In the genomic region with DNA sequence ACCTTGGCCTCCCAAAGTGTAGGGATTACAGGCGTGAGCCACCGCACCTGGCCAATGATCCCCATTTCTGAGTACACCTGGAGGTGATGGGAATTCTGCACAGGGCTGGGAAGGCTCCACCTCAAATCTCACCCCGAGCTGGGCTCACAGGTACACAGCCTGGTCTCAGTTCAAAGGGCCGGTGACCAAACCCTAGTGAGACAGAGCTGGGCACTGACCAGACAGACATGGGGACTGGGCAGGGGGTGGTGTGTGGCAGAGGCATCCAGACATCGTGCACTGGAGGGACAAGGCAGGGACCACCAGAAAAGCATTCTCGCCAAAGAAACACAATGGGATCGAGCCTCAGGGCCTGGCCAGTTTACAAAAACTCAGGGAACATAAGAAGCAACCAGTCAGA, we compare ENCODE assay signal across 25 cellular contexts. TPM values are rescaled to one million over a fixed set of nuclear protein-coding genes. Genes with fewer than 3 reads are reported as not detected.
DNase-seq lines count a peak whose midpoint lies in the region; ATAC-seq, FAIRE-seq and TF ChIP-seq lines count a peak whose summit lies in the region.
"Had no signal": no experiment of that assay in that cellular context is flagged by ENCODE, and none has a peak within 500 bp of the region (broad histone marks: within the 10 kb centered on the region; RNA-seq: fewer than 3 reads in every experiment).

No MANE protein-coding gene starts in this region.

- POLR2A ChIA-PET in HepG2 (lab: Yijun Ruan, JAX) = no interaction called here

- H3K36me3 ChIP-seq in right lobe of liver (peaks cover 0 to 89% (median 17%) of the 10 kb centered on the region in 4 donors), HepG2 (replicated peaks in 1 of 2; ENCODE audit: control insufficient read depth in 1 of 2, insufficient read depth in 2 of 2, low read length in 2 of 2) (peaks cover 25 to 84% of the 10 kb centered on the region in 2 experiments), stomach (peaks cover 48 to 100% (median 98%) of the 10 kb centered on the region in 4 donors), brain microvascular endothelial cell (replicated peaks) (peaks cover 64% of the 10 kb centered on the region)

- no peak for TF ChIP-seq POLR2A in right lobe of liver (IDR thresholded peaks at IDR 0.05)
- no peak for TF ChIP-seq POLR2A in HepG2 (IDR thresholded peaks at IDR 0.05; ENCODE audit: insufficient read depth in 1 of 2, low read depth in 2 of 2, low read length in 2 of 2)
- no peak for TF ChIP-seq POLR2A in stomach (IDR thresholded peaks at IDR 0.05)

- no peak for FAIRE-seq in HepG2 (lab: Jason Lieb, UNC)
- FAIRE-seq: A204.1, colon had no signal

- H3K9me3 ChIP-seq in right lobe of liver (no peaks in the 10 kb centered on the region), HepG2 (ENCODE audit: low read length) (no peaks in the 10 kb centered on the region), stomach (no peaks in the 10 kb centered on the region)
- H3K9me3 ChIP-seq: tibial nerve had no signal

- TF ChIP-seq EP300 in HepG2 (IDR thresholded peaks at IDR 0.05; ENCODE audit: low read depth in 2 of 2, low read length in 2 of 2) = no peak
- no peak for TF ChIP-seq EP300 in HepG2 (CRISPR knock-in tag; IDR thresholded peaks at IDR 0.05; ENCODE audit: borderline replicate concordance)
- no peak for TF ChIP-seq EP300 in stomach (IDR thresholded peaks at IDR 0.05)

- TF ChIP-seq CTCF in right lobe of liver (IDR thresholded peaks at IDR 0.05) (no peak), HepG2 (CRISPR knock-in tag; IDR thresholded peaks at IDR 0.05) (no peak), omental fat pad (IDR thresholded peaks at IDR 0.05) (no peak), stomach (IDR thresholded peaks at IDR 0.05) (no peak), brain microvascular endothelial cell (IDR thresholded peaks at IDR 0.05; ENCODE audit: low read depth, low read length, missing control alignments) (no peak)

- H3K27ac ChIP-seq in right lobe of liver (no peak overlapping the region), HepG2 (ENCODE audit: extremely low read length, insufficient read depth, low read length) (no peak overlapping the region), epithelial cell of prostate (peak overlapping the region; percentile 31), stomach (no peak overlapping the region), brain microvascular endothelial cell (no peak overlapping the region)
- H3K27ac ChIP-seq: parathyroid adenoma, tibial nerve had no signal

- ATAC-seq in right lobe of liver (no peak), HepG2 (no peak), omental fat pad (ENCODE audit: low FRiP score) (no peak), HG03159 (IDR thresholded peaks at IDR 0.05; ENCODE audit: unreplicated experiment) (no peak)
- ATAC-seq: activated CD4-positive, alpha-beta T cell treated with anti-CD3 and anti-CD28 coated beads for 36 hours; activated naive CD4-positive, alpha-beta T cell treated with anti-CD3 and anti-CD28 coated beads, Interleukin-2, amount 50 U/mL, for 72 hours; HCT116 had no signal

- no peaks in the 10 kb centered on the region for H3K79me2 ChIP-seq in HepG2 (ENCODE audit: insufficient read depth, low read length)
- H3K79me2 ChIP-seq: parathyroid adenoma had no signal

- H3K4me3 ChIP-seq in right lobe of liver (no peak overlapping the region), HepG2 (replicated peaks in 1 of 3; ENCODE audit: insufficient read depth in 1 of 3, low read depth in 2 of 3, low read length in 3 of 3) (no peak overlapping the region), stomach (no peak overlapping the region), brain microvascular endothelial cell (ENCODE audit: low read depth, low read length) (no peak overlapping the region)
- H3K4me3 ChIP-seq: tibial nerve had no signal

- H3K4me1 ChIP-seq in right lobe of liver (no peaks in the 10 kb centered on the region), HepG2 (ENCODE audit: insufficient read depth, low read length) (no peaks in the 10 kb centered on the region), stomach (no peaks in the 10 kb centered on the region)
- H3K4me1 ChIP-seq: parathyroid adenoma, tibial nerve had no signal

- CTCF ChIA-PET in HepG2 (lab: Yijun Ruan, JAX; ENCODE audit: low intra/inter-chr PET ratio, low total read pairs) = no interaction called here

- no peaks in the 10 kb centered on the region for H4K20me1 ChIP-seq in HepG2 (ENCODE audit: insufficient read depth, low read length)

- WGBS in right lobe of liver (ENCODE audit: insufficient coverage, low coverage, low lambda C conversion rate, missing lambda C conversion rate) = 90% methylated on average over 3 of the region's 7 CpGs
- WGBS in HepG2 (ENCODE audit: low lambda C conversion rate) = 96% methylated on average over 5 of the region's 7 CpGs
- WGBS in stomach, 5 donors = 90 to 96% (median 95%) methylated on average over 7 of the region's 7 CpGs

- DNase-seq in right lobe of liver (peak in 2 of 3 donors; percentile 14 to 31), HepG2 (ENCODE audit: low spot score) (no peak), epithelial cell of prostate (ENCODE audit: low read depth, low spot score) (no peak), omental fat pad (ENCODE audit: low spot score) (peak; percentile 17), stomach (no peak), dermis blood vessel endothelial cell (no peak), brain microvascular endothelial cell (no peak)
- DNase-seq: activated CD4-positive, alpha-beta T cell treated with anti-CD3 and anti-CD28 coated beads for 36 hours; activated CD8-positive, alpha-beta memory T cell treated with anti-CD3 and anti-CD28 coated beads for 24 hours; activated T-cell treated with anti-CD3 and anti-CD28 coated beads for 4 hours; amygdala; NCI-H2107; NCI-H345; SIG-M5; stimulated activated CD4-positive, alpha-beta T cell treated with anti-CD3 and anti-CD28 coated beads, Interleukin-2, amount 100 ng/mL, for 24 hours; stimulated activated CD8-positive, alpha-beta memory T cell treated with anti-CD3 and anti-CD28 coated beads, Interleukin-4, amount 100 ng/mL, for 48 hours had no signal

- H3K27me3 ChIP-seq in right lobe of liver (no peaks in the 10 kb centered on the region), HepG2 (ENCODE audit: control insufficient read depth in 1 of 2, insufficient read depth in 2 of 2, low read length in 2 of 2) (no peaks in the 10 kb centered on the region), stomach (no peaks in the 10 kb centered on the region), brain microvascular endothelial cell (replicated peaks) (no peaks in the 10 kb centered on the region)
- H3K27me3 ChIP-seq: tibial nerve had no signal

- no TSS peak for BruUV-seq in HepG2 (replicated peaks; lab: Mats Ljungman, UMichigan)

- H3K9ac ChIP-seq in HepG2 (ENCODE audit: insufficient read depth, low read depth, low read length) = no peak overlapping the region
- H3K9ac ChIP-seq: parathyroid adenoma had no signal

- in situ Hi-C loops in HepG2 (cut with HindIII; ENCODE audit: extremely low pct_ligation_motif_present, low pct_unique_long_range_greater_than_20kb) = no loop called here
- in situ Hi-C loops in brain microvascular endothelial cell (cut with HindIII; ENCODE audit: low pct_ligation_motif_present, low sequenced_read_pairs) = no loop called here

- no peak overlapping the region for H3K4me2 ChIP-seq in HepG2 (ENCODE audit: low read depth, low read length)

- H2AFZ ChIP-seq in HepG2 (ENCODE audit: low read length) = no peak overlapping the region
- H2AFZ ChIP-seq: parathyroid adenoma had no signal

- intact Hi-C loops in right lobe of liver (cut with DNase I) = no loop called here
- intact Hi-C loops in HepG2 (cut with micrococcal nuclease; ENCODE audit: unreplicated experiment) = no loop called here
- intact Hi-C loops in stomach (cut with DNase I; ENCODE audit: low total_unique reads) = no loop called here

- TF ChIP-seq RAD21 in HepG2 (CRISPR knock-in tag; IDR thresholded peaks at IDR 0.05) = no peak

RNA-seq across cellular contexts. Expression of a gene that starts 17.2 kb away (rescaled TPM):
- 100 to 1,000 TPM in 1 of 6 experiments, 10 to 100 TPM in 5; 37.0 to 103 (median 59.6) TPM for total RNA-seq in right lobe of liver
- total RNA-seq in HepG2 (2016; rRNA removed; fragmentation: Illumina TruSeq; extraction: Trizol) = 73.5 and 113 TPM in 2 replicates
- 7.3 and 7.8 TPM in 2 replicates for total RNA-seq in HepG2 (2016; cell fraction: cytosol; rRNA removed; fragmentation: Illumina TruSeq; extraction: Trizol; ENCODE audit: low read depth)
- 62.4 and 115 TPM in 2 replicates for total RNA-seq in HepG2 (2016; cell fraction: insoluble cytoplasmic fraction; rRNA removed; fragmentation: Illumina TruSeq; extraction: Trizol)
- 31.7 and 32.0 TPM in 2 replicates for total RNA-seq in HepG2 (2016; cell fraction: membrane; rRNA removed; fragmentation: Illumina TruSeq; extraction: Trizol)
- total RNA-seq in HepG2 (2016; cell fraction: nucleus; rRNA removed; fragmentation: Illumina TruSeq; extraction: Trizol) = 138 and 169 TPM in 2 replicates
- 72.6 and 182 TPM in 2 replicates for polyA plus RNA-seq in HepG2 (2011; rRNA removed)
- 29.6 and 35.0 TPM in 2 replicates for polyA plus RNA-seq in HepG2 (2011; cell fraction: cytosol; rRNA removed)
- 771 and 1,172 TPM in 2 replicates for polyA plus RNA-seq in HepG2 (2011; cell fraction: nucleus; rRNA removed)
- polyA plus RNA-seq in HepG2 (2012) = 69.9 and 111 TPM in 2 replicates
- polyA plus RNA-seq in HepG2 (2016; cell fraction: cytosol; fragmentation: Illumina TruSeq; extraction: Trizol; ENCODE audit: low read depth) = 5.3 and 5.5 TPM in 2 replicates
- polyA plus RNA-seq in HepG2 (2016; cell fraction: insoluble cytoplasmic fraction; fragmentation: Illumina TruSeq; extraction: Trizol; ENCODE audit: low read depth) = 44.5 and 58.2 TPM in 2 replicates
- polyA plus RNA-seq in HepG2 (2016; cell fraction: membrane; fragmentation: Illumina TruSeq; extraction: Trizol; ENCODE audit: low read depth) = 14.1 and 14.6 TPM in 2 replicates
- polyA plus RNA-seq in HepG2 (2016; cell fraction: nucleus; fragmentation: Illumina TruSeq; extraction: Trizol; ENCODE audit: insufficient read depth, low read depth) = 296 and 309 TPM in 2 replicates
- polyA minus RNA-seq in HepG2 (2011; rRNA and poly(A)+ RNA removed; ENCODE audit: low replicate concordance) = 67.2 and 95.6 TPM in 2 replicates
- polyA minus RNA-seq in HepG2 (2011; cell fraction: cytosol; rRNA and poly(A)+ RNA removed) = 16.2 and 25.1 TPM in 2 replicates
- 66.3 and 114 TPM in 2 replicates for polyA minus RNA-seq in HepG2 (2011; cell fraction: nucleus; rRNA and poly(A)+ RNA removed)
- 100 to 1,000 TPM in 2 of 4 donors, 10 to 100 TPM in 2; 94.8 to 122 (median 108) TPM for total RNA-seq in omental fat pad
- total RNA-seq in stomach = 100 to 1,000 TPM in 1 of 5 donors, 10 to 100 TPM in 4; 26.4 to 246 (median 46.7) TPM
- 10 to 100 TPM; 15.3 to 22.2 (median 21.7) TPM for polyA plus RNA-seq in stomach
- total RNA-seq in dermis blood vessel endothelial cell = 85.3 and 134 TPM in 2 replicates

RNA-seq across cellular contexts. Expression of a gene that starts 27.1 kb away (rescaled TPM):
- total RNA-seq in right lobe of liver (1 to 10 TPM in 1 of 6 experiments, under 1 TPM in 3, not detected in 2; 0.31 to 1.7 (median 0.51) TPM), HepG2 (2016; rRNA removed; fragmentation: Illumina TruSeq; extraction: Trizol) (2.8 and 3.3 TPM in 2 replicates), omental fat pad (1 to 10 TPM in 3 of 4 donors, under 1 TPM in 1; 0.96 to 8.0 (median 2.8) TPM), stomach (10 to 100 TPM in 2 of 5 donors, 1 to 10 TPM in 1, under 1 TPM in 1, not detected in 1; 0.72 to 26.4 (median 8.0) TPM), dermis blood vessel endothelial cell (6.1 and 9.4 TPM in 2 replicates)
- total RNA-seq in HepG2 (2016; cell fraction: cytosol; rRNA removed; fragmentation: Illumina TruSeq; extraction: Trizol; ENCODE audit: low read depth) = 2.1 and 2.7 TPM in 2 replicates
- 3.0 and 3.3 TPM in 2 replicates for total RNA-seq in HepG2 (2016; cell fraction: insoluble cytoplasmic fraction; rRNA removed; fragmentation: Illumina TruSeq; extraction: Trizol)
- 3.0 and 3.8 TPM in 2 replicates for total RNA-seq in HepG2 (2016; cell fraction: membrane; rRNA removed; fragmentation: Illumina TruSeq; extraction: Trizol)
- total RNA-seq in HepG2 (2016; cell fraction: nucleus; rRNA removed; fragmentation: Illumina TruSeq; extraction: Trizol) = 1.5 and 1.7 TPM in 2 replicates
- polyA plus RNA-seq in HepG2 (2011; rRNA removed) (1.4 and 2.6 TPM in 2 replicates), stomach (10 to 100 TPM in 2 of 3 donors, 1 to 10 TPM in 1; 7.0 to 14.2 (median 13.7) TPM)
- 1.4 and 2.8 TPM in 2 replicates for polyA plus RNA-seq in HepG2 (2011; cell fraction: cytosol; rRNA removed)
- 9.6 and 9.7 TPM in 2 replicates for polyA plus RNA-seq in HepG2 (2011; cell fraction: nucleus; rRNA removed)
- polyA plus RNA-seq in HepG2 (2012) = 7.3 and 10.9 TPM in 2 replicates
- polyA plus RNA-seq in HepG2 (2016; cell fraction: cytosol; fragmentation: Illumina TruSeq; extraction: Trizol; ENCODE audit: low read depth) = 5.4 and 5.7 TPM in 2 replicates
- polyA plus RNA-seq in HepG2 (2016; cell fraction: insoluble cytoplasmic fraction; fragmentation: Illumina TruSeq; extraction: Trizol; ENCODE audit: low read depth) = 5.9 and 7.1 TPM in 2 replicates
- 6.0 and 7.3 TPM in 2 replicates for polyA plus RNA-seq in HepG2 (2016; cell fraction: membrane; fragmentation: Illumina TruSeq; extraction: Trizol; ENCODE audit: low read depth)
- polyA plus RNA-seq in HepG2 (2016; cell fraction: nucleus; fragmentation: Illumina TruSeq; extraction: Trizol; ENCODE audit: insufficient read depth, low read depth) = 5.8 and 6.5 TPM in 2 replicates
- polyA minus RNA-seq in HepG2 (2011; rRNA and poly(A)+ RNA removed; ENCODE audit: low replicate concordance) = 2.4 and 3.4 TPM in 2 replicates
- 3.4 and 5.6 TPM in 2 replicates for polyA minus RNA-seq in HepG2 (2011; cell fraction: cytosol; rRNA and poly(A)+ RNA removed)
- 0.77 and 1.6 TPM in 2 replicates for polyA minus RNA-seq in HepG2 (2011; cell fraction: nucleus; rRNA and poly(A)+ RNA removed)

RNA-seq across cellular contexts. Expression of a gene that starts 56.0 kb away (rescaled TPM):
- 100 to 1,000 TPM; 141 to 668 (median 417) TPM for total RNA-seq in right lobe of liver
- total RNA-seq in HepG2 (2016; rRNA removed; fragmentation: Illumina TruSeq; extraction: Trizol) = 78.5 and 105 TPM in 2 replicates
- total RNA-seq in HepG2 (2016; cell fraction: cytosol; rRNA removed; fragmentation: Illumina TruSeq; extraction: Trizol; ENCODE audit: low read depth) = 13.1 and 13.2 TPM in 2 replicates
- 61.2 and 115 TPM in 2 replicates for total RNA-seq in HepG2 (2016; cell fraction: insoluble cytoplasmic fraction; rRNA removed; fragmentation: Illumina TruSeq; extraction: Trizol)
- total RNA-seq in HepG2 (2016; cell fraction: membrane; rRNA removed; fragmentation: Illumina TruSeq; extraction: Trizol) = 21.0 and 27.4 TPM in 2 replicates
- 94.5 and 110 TPM in 2 replicates for total RNA-seq in HepG2 (2016; cell fraction: nucleus; rRNA removed; fragmentation: Illumina TruSeq; extraction: Trizol)
- polyA plus RNA-seq in HepG2 (2011; rRNA removed) = 75.7 and 112 TPM in 2 replicates
- polyA plus RNA-seq in HepG2 (2011; cell fraction: cytosol; rRNA removed) = 34.7 and 61.2 TPM in 2 replicates
- 656 and 751 TPM in 2 replicates for polyA plus RNA-seq in HepG2 (2011; cell fraction: nucleus; rRNA removed)
- polyA plus RNA-seq in HepG2 (2012) = 108 and 140 TPM in 2 replicates
- polyA plus RNA-seq in HepG2 (2016; cell fraction: cytosol; fragmentation: Illumina TruSeq; extraction: Trizol; ENCODE audit: low read depth) = 11.0 and 12.4 TPM in 2 replicates
- 47.9 and 52.0 TPM in 2 replicates for polyA plus RNA-seq in HepG2 (2016; cell fraction: insoluble cytoplasmic fraction; fragmentation: Illumina TruSeq; extraction: Trizol; ENCODE audit: low read depth)
- 11.9 and 17.7 TPM in 2 replicates for polyA plus RNA-seq in HepG2 (2016; cell fraction: membrane; fragmentation: Illumina TruSeq; extraction: Trizol; ENCODE audit: low read depth)
- polyA plus RNA-seq in HepG2 (2016; cell fraction: nucleus; fragmentation: Illumina TruSeq; extraction: Trizol; ENCODE audit: insufficient read depth, low read depth) = 369 and 379 TPM in 2 replicates
- 0.42 and 84.7 TPM in 2 replicates for polyA minus RNA-seq in HepG2 (2011; rRNA and poly(A)+ RNA removed; ENCODE audit: low replicate concordance)
- 33.3 and 39.2 TPM in 2 replicates for polyA minus RNA-seq in HepG2 (2011; cell fraction: cytosol; rRNA and poly(A)+ RNA removed)
- polyA minus RNA-seq in HepG2 (2011; cell fraction: nucleus; rRNA and poly(A)+ RNA removed) = 93.9 and 118 TPM in 2 replicates
- not detected for total RNA-seq in omental fat pad
- total RNA-seq in stomach = 1 to 10 TPM in 2 of 5 donors, not detected in 3; 1.3 to 6.7 TPM
- 1 to 10 TPM in 1 of 3 donors, under 1 TPM in 2; 0.25 to 2.4 (median 0.53) TPM for polyA plus RNA-seq in stomach
- total RNA-seq in dermis blood vessel endothelial cell = 0.05 and 0.17 TPM in 2 replicates
- total RNA-seq: bronchial epithelial cell, lung microvascular endothelial cell had no signal

Comparison
In these comparisons a context has a peak if more than half of its experiments do, and no peak if none do; other contexts are left out.
1. DNase-seq: peak in right lobe of liver (2 of 3) and omental fat pad (single experiment); none in HepG2 (single experiment), epithelial cell of prostate (single experiment), stomach (single experiment), dermis blood vessel endothelial cell (single experiment) and brain microvascular endothelial cell (single experiment).